Comparison of ENCODE assay signal across 17 cellular contexts in the genomic region with DNA sequence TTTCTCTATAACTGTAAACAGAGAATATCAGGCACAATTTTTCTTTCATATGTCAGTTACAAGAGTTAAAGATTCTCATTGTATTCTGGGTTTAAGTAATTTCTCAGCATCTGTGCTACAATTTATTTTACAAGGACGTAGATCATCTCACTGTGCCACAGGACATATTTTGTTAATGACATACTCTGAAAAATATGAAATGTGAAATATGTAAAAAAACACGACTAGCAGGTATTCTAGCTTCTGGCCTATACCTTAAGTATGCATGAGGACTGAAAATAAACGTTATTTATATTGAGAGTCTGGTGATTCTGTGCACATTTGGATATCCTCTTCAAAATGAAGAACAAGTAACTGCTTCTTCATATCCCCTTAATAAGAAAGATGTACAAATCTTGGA.
"Had no signal": no experiment of that assay in that cellular context is flagged by ENCODE, and none has a peak within 500 bp of the region (broad histone marks: within the 10 kb centered on the region; RNA-seq: fewer than 3 reads in every experiment).

No MANE protein-coding gene starts in this region.

- ATAC-seq: pancreas; stimulated activated effector memory CD8-positive, alpha-beta T cell treated with anti-CD3 and anti-CD28 coated beads, Interleukin-12 subunit alpha, Interleukin-12 subunit beta, amount 100 ng/mL, for 72 hours; WTC11 had no signal

- H3K36me3 ChIP-seq: adrenal gland, esophagus squamous epithelium, pancreas, sigmoid colon, thoracic aorta had no signal

- H3K4me3 ChIP-seq: adrenal gland, coronary artery, esophagus squamous epithelium, pancreas, sigmoid colon, thoracic aorta had no signal

- DNase-seq: activated CD4-positive, alpha-beta memory T cell treated with anti-CD3 and anti-CD28 coated beads, Interleukin-2, amount 10 ng/mL, durations not matched to agents 7 days and 5 days; activated CD4-positive, alpha-beta T cell treated with anti-CD3 and anti-CD28 coated beads for 4 hours; activated effector memory CD4-positive, alpha-beta T cell treated with Interleukin-2 at 50 U/mL for 16 hours; activated T-cell treated with anti-CD3 and anti-CD28 coated beads, Interleukin-2, amount 50 U/mL, for 24 hours; adrenal gland; central memory CD4-positive, alpha-beta T cell; esophagus squamous epithelium; head of caudate nucleus; immature natural killer cell; pancreas; sigmoid colon; T-helper 2 cell had no signal

- H3K27ac ChIP-seq: adrenal gland, coronary artery, esophagus squamous epithelium, foreskin keratinocyte, pancreas, sigmoid colon, thoracic aorta had no signal

- H3K4me1 ChIP-seq: adrenal gland, esophagus squamous epithelium, foreskin keratinocyte, pancreas, sigmoid colon had no signal

- H3K9me3 ChIP-seq: adrenal gland, esophagus squamous epithelium, pancreas, sigmoid colon, thoracic aorta had no signal

- H3K27me3 ChIP-seq: adrenal gland, esophagus squamous epithelium, foreskin keratinocyte, pancreas, sigmoid colon had no signal
